8 cellular contexts compared by ENCODE assay signal in the genomic region with DNA sequence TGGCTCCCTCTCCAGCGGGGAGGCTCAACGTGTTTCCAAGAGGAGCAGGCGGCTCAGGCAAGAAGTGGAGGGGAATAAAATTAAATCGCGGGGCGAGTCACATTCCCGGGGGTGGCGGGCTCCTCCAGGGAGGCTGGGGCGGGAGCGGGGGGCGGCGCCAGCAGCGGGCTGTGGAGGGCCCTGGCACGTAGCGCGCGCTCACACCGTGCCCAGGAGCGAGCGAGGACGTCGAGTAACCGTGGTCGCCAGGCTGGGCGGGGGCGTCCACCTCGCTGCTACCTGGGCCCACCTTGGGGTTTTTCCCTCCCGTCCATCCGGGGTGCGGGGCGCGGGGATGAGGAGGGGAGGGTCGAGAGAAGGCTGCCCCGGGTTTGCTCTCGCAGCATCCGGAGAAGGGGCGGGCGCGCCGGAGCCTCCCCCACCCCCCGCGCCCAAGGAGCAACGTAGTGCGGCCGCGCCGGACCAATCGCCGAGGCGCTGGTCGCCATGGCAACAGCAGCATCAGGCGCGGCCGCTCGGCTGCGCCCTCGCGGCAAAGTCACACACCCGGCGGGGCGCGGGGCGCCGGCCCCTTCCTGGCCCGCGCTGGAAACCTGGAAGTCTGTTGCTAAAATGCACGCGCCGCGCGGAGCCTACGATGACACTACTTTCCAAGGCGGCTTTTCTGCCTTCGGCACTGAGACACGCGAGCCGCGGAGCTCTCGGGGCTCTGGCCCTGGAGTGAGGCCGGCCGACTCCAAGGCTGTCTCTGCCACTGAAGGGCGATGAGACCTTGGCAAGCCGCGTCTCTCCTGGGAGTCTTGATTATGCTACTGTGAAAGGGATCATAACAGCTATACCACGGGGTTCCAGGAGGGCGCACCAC. TPM values are rescaled to one million over a fixed set of nuclear protein-coding genes. Genes with fewer than 3 reads are reported as not detected.
DNase-seq lines count a peak whose midpoint lies in the region; ATAC-seq and TF ChIP-seq lines count a peak whose summit lies in the region.

IQSEC1 (minus strand) TSS at position 388 of the 865 bp plus-strand sequence. CDS start 415 bp downstream, outside the sequence.

- DNase-seq in COLO668 (lab: John Stamatoyannopoulos, UW; ENCODE audit: unreplicated experiment): peak; percentile 9
- peak; percentile 75 for DNase-seq in NCI-H1092 (lab: John Stamatoyannopoulos, UW)
- DNase-seq in activated CD8-positive, alpha-beta memory T cell treated with anti-CD3 and anti-CD28 coated beads, Interleukin-2, amount 10 ng/mL, durations not matched to agents 7 days and 5 days: peak; percentile 91
- DNase-seq in endothelial cell (ENCODE audit: low spot score): peak; percentile 59
- DNase-seq in naive B cell: peak; percentile 87
- peak; percentile 52 for DNase-seq in stimulated activated CD8-positive, alpha-beta memory T cell treated with anti-CD3 and anti-CD28 coated beads, Interleukin-7, amount 100 ng/mL, for 24 hours (ENCODE audit: low read depth)
- no peak for DNase-seq in Kasumi-1 (lab: John Stamatoyannopoulos, UW)

- peak within 1 kb of the TSS; percentile 81 for H3K27ac Mint-ChIP-seq in activated CD8-positive, alpha-beta memory T cell treated with anti-CD3 and anti-CD28 coated beads, Interleukin-2, amount 10 ng/mL, durations not matched to agents 7 days and 5 days
- H3K27ac Mint-ChIP-seq in endothelial cell (ENCODE audit: unreplicated experiment) (no peak within 1 kb of the TSS), naive B cell (peak within 1 kb of the TSS; percentile 88 to 98 (median 96))

- no peaks in the 10 kb centered on the region for H3K36me3 Mint-ChIP-seq in activated CD8-positive, alpha-beta memory T cell treated with anti-CD3 and anti-CD28 coated beads, Interleukin-2, amount 10 ng/mL, durations not matched to agents 7 days and 5 days
- H3K36me3 Mint-ChIP-seq in endothelial cell (ENCODE audit: low read depth, unreplicated experiment): peaks cover 13% of the 10 kb centered on the region
- no peaks in the 10 kb centered on the region for H3K36me3 Mint-ChIP-seq in naive B cell

- peaks cover 25% of the 10 kb centered on the region for H3K27me3 Mint-ChIP-seq in activated CD8-positive, alpha-beta memory T cell treated with anti-CD3 and anti-CD28 coated beads, Interleukin-2, amount 10 ng/mL, durations not matched to agents 7 days and 5 days
- peaks cover 21% of the 10 kb centered on the region for H3K27me3 Mint-ChIP-seq in endothelial cell (ENCODE audit: unreplicated experiment)
- H3K27me3 Mint-ChIP-seq in naive B cell: no peaks in the 10 kb centered on the region

- ATAC-seq in GM21381 (IDR thresholded peaks at IDR 0.05; ENCODE audit: unreplicated experiment): peak; percentile 56
- peak; percentile 67 for ATAC-seq in activated CD8-positive, alpha-beta memory T cell treated with anti-CD3 and anti-CD28 coated beads, Interleukin-2, amount 10 ng/mL, durations not matched to agents 7 days and 5 days
- peak; percentile 76 to 80 for ATAC-seq in naive B cell (ENCODE audit: low read depth in 2 of 2)

- CTCF ChIA-PET in activated CD8-positive, alpha-beta memory T cell treated with anti-CD3 and anti-CD28 coated beads, Interleukin-2, amount 10 ng/mL, durations not matched to agents 7 days and 5 days (lab: Charles Lee): interaction anchor here (0.7 to 1.3 kb wide), 3 partner anchors 8 to 62 kb away, joined by 3 read pairs; no protein-coding TSS in a partner anchor

- H3K4me3 Mint-ChIP-seq in activated CD8-positive, alpha-beta memory T cell treated with anti-CD3 and anti-CD28 coated beads, Interleukin-2, amount 10 ng/mL, durations not matched to agents 7 days and 5 days: peak within 1 kb of the TSS; percentile 85
- peak within 1 kb of the TSS; percentile 70 for H3K4me3 Mint-ChIP-seq in endothelial cell (ENCODE audit: unreplicated experiment)
- peak within 1 kb of the TSS; percentile 84 to 95 (median 92) for H3K4me3 Mint-ChIP-seq in naive B cell

- no peaks in the 10 kb centered on the region for H3K9me3 Mint-ChIP-seq in activated CD8-positive, alpha-beta memory T cell treated with anti-CD3 and anti-CD28 coated beads, Interleukin-2, amount 10 ng/mL, durations not matched to agents 7 days and 5 days (ENCODE audit: low read depth)
- H3K9me3 Mint-ChIP-seq in endothelial cell (ENCODE audit: unreplicated experiment) (peaks cover 7% of the 10 kb centered on the region), naive B cell (no peaks in the 10 kb centered on the region)

- no peak for TF ChIP-seq CTCF in endothelial cell (IDR thresholded peaks at IDR 0.05; ENCODE audit: unreplicated experiment)

- peaks cover 53% of the 10 kb centered on the region for H3K4me1 Mint-ChIP-seq in activated CD8-positive, alpha-beta memory T cell treated with anti-CD3 and anti-CD28 coated beads, Interleukin-2, amount 10 ng/mL, durations not matched to agents 7 days and 5 days
- H3K4me1 Mint-ChIP-seq in endothelial cell (ENCODE audit: unreplicated experiment): peaks cover 29% of the 10 kb centered on the region
- H3K4me1 Mint-ChIP-seq in naive B cell: peaks cover 45 to 77% (median 73%) of the 10 kb centered on the region in 3 donors

RNA-seq across cellular contexts. Expression of gene IQSEC1, which starts in this region (rescaled TPM):
- total RNA-seq in activated CD8-positive, alpha-beta memory T cell treated with anti-CD3 and anti-CD28 coated beads, Interleukin-2, amount 10 ng/mL, durations not matched to agents 7 days and 5 days: 10 to 100 TPM; 37.6 to 71.4 TPM
- 75.3 TPM for total RNA-seq in endothelial cell (ENCODE audit: unreplicated experiment)
- 10 to 100 TPM; 14.6 to 73.4 (median 36.9) TPM for polyA plus RNA-seq in naive B cell (ENCODE audit: low read depth in 6 of 6)

Comparison
In these comparisons a context has a peak if more than half of its experiments do, and no peak if none do; other contexts are left out.
1. DNase-seq: peak in COLO668 (single experiment), NCI-H1092 (single experiment), activated CD8-positive, alpha-beta memory T cell treated with anti-CD3 and anti-CD28 coated beads, Interleukin-2, amount 10 ng/mL, durations not matched to agents 7 days and 5 days (single experiment), endothelial cell (single experiment), naive B cell (single experiment) and stimulated activated CD8-positive, alpha-beta memory T cell treated with anti-CD3 and anti-CD28 coated beads, Interleukin-7, amount 100 ng/mL, for 24 hours (single experiment); none in Kasumi-1 (0 of 2).
2. Peak in every context shown above with its lines, with median percentiles within 50 percentile points of each other: ATAC-seq and H3K4me3 Mint-ChIP-seq.